ENCODE assay signal across 8 cellular contexts in genomic region chr19:47348819-47349795, GRCh38.
DNase-seq lines count a peak whose midpoint lies in the region; ATAC-seq lines count a peak whose summit lies in the region.

Gene DHX34, plus strand, starts transcription at chr19:47349315. Its CDS starts 3,716 bp downstream, at chr19:47353031.

- ATAC-seq in GM19035 (IDR thresholded peaks at IDR 0.05; ENCODE audit: unreplicated experiment) (peak; percentile 95), HG03354 (IDR thresholded peaks at IDR 0.05; ENCODE audit: poor library complexity, severe bottlenecking, unreplicated experiment) (peak; percentile 94)
- peak; percentile 94 to 96 for ATAC-seq in activated CD4-positive, CD25-positive, alpha-beta regulatory T cell treated with anti-CD3 and anti-CD28 coated beads, Interleukin-2, amount 50 U/mL, for 24 hours

- DNase-seq in AML-193 (lab: John Stamatoyannopoulos, UW) (peak; percentile 94 to 95), NCI-H446 treated with DMSO at 0.1 percent for 48 hours (lab: John Stamatoyannopoulos, UW) (peak; percentile 99), cerebellar nuclear complex (lab: John Stamatoyannopoulos, UW) (peak; percentile 46 to 78), islet precursor cell (peak; percentile 99)
- peak; percentile 97 to 99 (median 98) for DNase-seq in stimulated activated CD4-positive, alpha-beta T cell treated with anti-CD3 and anti-CD28 coated beads, Interleukin-12 subunit alpha, Interleukin-12 subunit beta, amount 100 ng/mL, for 48 hours (ENCODE audit: low read depth in 2 of 3, low spot score in 1 of 3)

Comparison
In these comparisons a context has a peak if more than half of its experiments do, and no peak if none do; other contexts are left out.
1. Peak in every context shown above with its lines: DNase-seq and ATAC-seq.